12 cellular contexts compared by ENCODE assay signal in genomic region chr12:110349096-110349495, GRCh38. TPM values are rescaled to one million over a fixed set of nuclear protein-coding genes. Genes with fewer than 3 reads are reported as not detected.
A peak's percentile ranks its signal among the peaks of the same experiment; 100 is the strongest.
DNase-seq lines count a peak whose midpoint lies in the region; ATAC-seq and TF ChIP-seq lines count a peak whose summit lies in the region.
"Had no signal": no experiment of that assay in that cellular context is flagged by ENCODE, and none has a peak within 500 bp of the region (broad histone marks: within the 10 kb centered on the region; RNA-seq: fewer than 3 reads in every experiment).

No MANE protein-coding gene starts in this region.

- no peaks in the 10 kb centered on the region for H4K20me1 ChIP-seq in hepatocyte (ENCODE audit: insufficient read depth, poor library complexity, severe bottlenecking)

- H3K9me2 ChIP-seq in hepatocyte (replicated peaks; ENCODE audit: insufficient read depth) = no peaks in the 10 kb centered on the region

- 94% methylated on average over 4 of the region's 4 CpGs for WGBS in hepatocyte (ENCODE audit: low lambda C conversion rate, missing lambda C conversion rate)

- H3K4me1 ChIP-seq in CD4-positive, alpha-beta memory T cell (ENCODE audit: insufficient read depth, low read length) = peaks cover 24% of the 10 kb centered on the region
- H3K4me1 ChIP-seq in hepatocyte (ENCODE audit: insufficient read depth) = no peaks in the 10 kb centered on the region
- H3K4me1 ChIP-seq: Peyer's patch, right lobe of liver had no signal

- H3K4me3 ChIP-seq in CD4-positive, alpha-beta memory T cell (ENCODE audit: low read length in 2 of 2) = no peak overlapping the region
- no peak overlapping the region for H3K4me3 ChIP-seq in hepatocyte
- H3K4me3 ChIP-seq: body of pancreas, Peyer's patch, right lobe of liver had no signal

- H3K36me3 ChIP-seq in CD4-positive, alpha-beta memory T cell (ENCODE audit: insufficient read depth, low read length) = peaks cover 39% of the 10 kb centered on the region
- peaks cover 14% of the 10 kb centered on the region for H3K36me3 ChIP-seq in hepatocyte (replicated peaks; ENCODE audit: insufficient read depth, low read depth)

- no peaks in the 10 kb centered on the region for H3K9me3 ChIP-seq in CD4-positive, alpha-beta memory T cell (ENCODE audit: control insufficient read depth in 1 of 2, low read length in 2 of 2)
- no peaks in the 10 kb centered on the region for H3K9me3 ChIP-seq in hepatocyte (ENCODE audit: low read depth)
- H3K9me3 ChIP-seq: body of pancreas, Peyer's patch, right lobe of liver had no signal

- peak overlapping the region; percentile 49 for H3K4me3 Mint-ChIP-seq in T-helper 1 cell treated with Interleukin-12 subunit alpha and Interleukin-12 subunit beta and Interleukin-4 antibody, amounts not matched to agents 30 μg/mL and 1 μg/mL, for 36 hours
- H3K4me3 Mint-ChIP-seq in CD4-positive, alpha-beta memory T cell = peak overlapping the region in 4 of 8 donors; percentile 42 to 62 (median 54)
- H3K4me3 Mint-ChIP-seq in activated naive CD8-positive, alpha-beta T cell treated with anti-CD3 and anti-CD28 coated beads, Interleukin-2, amount 50 U/mL, for 24 hours = no peak overlapping the region
- no peak overlapping the region for H3K4me3 Mint-ChIP-seq in nephron progenitor cell

- no peaks in the 10 kb centered on the region for H3K27me3 Mint-ChIP-seq in T-helper 1 cell treated with Interleukin-12 subunit alpha and Interleukin-12 subunit beta and Interleukin-4 antibody, amounts not matched to agents 30 μg/mL and 1 μg/mL, for 36 hours (ENCODE audit: low read depth)
- H3K27me3 Mint-ChIP-seq in CD4-positive, alpha-beta memory T cell = no peaks in the 10 kb centered on the region
- no peaks in the 10 kb centered on the region for H3K27me3 Mint-ChIP-seq in activated naive CD8-positive, alpha-beta T cell treated with anti-CD3 and anti-CD28 coated beads, Interleukin-2, amount 50 U/mL, for 24 hours
- H3K27me3 Mint-ChIP-seq in nephron progenitor cell (ENCODE audit: low read depth, poor library complexity) = peaks cover 2% of the 10 kb centered on the region

- no peaks in the 10 kb centered on the region for H3K9me3 Mint-ChIP-seq in T-helper 1 cell treated with Interleukin-12 subunit alpha and Interleukin-12 subunit beta and Interleukin-4 antibody, amounts not matched to agents 30 μg/mL and 1 μg/mL, for 36 hours
- no peaks in the 10 kb centered on the region for H3K9me3 Mint-ChIP-seq in CD4-positive, alpha-beta memory T cell
- no peaks in the 10 kb centered on the region for H3K9me3 Mint-ChIP-seq in activated naive CD8-positive, alpha-beta T cell treated with anti-CD3 and anti-CD28 coated beads, Interleukin-2, amount 50 U/mL, for 24 hours
- no peaks in the 10 kb centered on the region for H3K9me3 Mint-ChIP-seq in nephron progenitor cell

- peak overlapping the region; percentile 76 for H3K27ac Mint-ChIP-seq in T-helper 1 cell treated with Interleukin-12 subunit alpha and Interleukin-12 subunit beta and Interleukin-4 antibody, amounts not matched to agents 30 μg/mL and 1 μg/mL, for 36 hours
- H3K27ac Mint-ChIP-seq in CD4-positive, alpha-beta memory T cell = peak overlapping the region; percentile 69 to 94 (median 81)
- peak overlapping the region; percentile 10 for H3K27ac Mint-ChIP-seq in activated naive CD8-positive, alpha-beta T cell treated with anti-CD3 and anti-CD28 coated beads, Interleukin-2, amount 50 U/mL, for 24 hours
- H3K27ac Mint-ChIP-seq in nephron progenitor cell = peak overlapping the region; percentile 92

- DNase-seq in T-helper 1 cell (no peak), nephron progenitor cell (no peak), hepatocyte (ENCODE audit: low spot score) (no peak), germinal center (ENCODE audit: low spot score) (no peak)
- no peak for DNase-seq in CD4-positive, alpha-beta memory T cell
- DNase-seq in activated naive CD8-positive, alpha-beta T cell treated with anti-CD3 and anti-CD28 coated beads, Interleukin-2, amount 50 U/mL, for 24 hours = no peak
- DNase-seq: 8988T, body of pancreas had no signal

- ATAC-seq in activated naive CD8-positive, alpha-beta T cell treated with anti-CD3 and anti-CD28 coated beads, Interleukin-2, amount 50 U/mL, for 24 hours = peak; percentile 6
- ATAC-seq in GM18498 (IDR thresholded peaks at IDR 0.05; ENCODE audit: unreplicated experiment) = no peak
- ATAC-seq: body of pancreas had no signal

- H3K27me3 ChIP-seq in CD4-positive, alpha-beta memory T cell (ENCODE audit: insufficient read depth, low read length) = no peaks in the 10 kb centered on the region
- H3K27me3 ChIP-seq in hepatocyte = no peaks in the 10 kb centered on the region
- H3K27me3 ChIP-seq: body of pancreas, Peyer's patch, right lobe of liver had no signal

- no peaks in the 10 kb centered on the region for H3K79me2 ChIP-seq in hepatocyte

- no peak overlapping the region for H3K4me2 ChIP-seq in hepatocyte

- no peak for TF ChIP-seq CTCF in nephron progenitor cell (IDR thresholded peaks at IDR 0.05)
- no peak for TF ChIP-seq CTCF in hepatocyte (IDR thresholded peaks at IDR 0.05; ENCODE audit: poor library complexity)

- peaks cover 41% of the 10 kb centered on the region for H3K36me3 Mint-ChIP-seq in T-helper 1 cell treated with Interleukin-12 subunit alpha and Interleukin-12 subunit beta and Interleukin-4 antibody, amounts not matched to agents 30 μg/mL and 1 μg/mL, for 36 hours (ENCODE audit: low read depth)
- H3K36me3 Mint-ChIP-seq in CD4-positive, alpha-beta memory T cell = peaks cover 34 to 49% of the 10 kb centered on the region in 2 donors
- peaks cover 46% of the 10 kb centered on the region for H3K36me3 Mint-ChIP-seq in activated naive CD8-positive, alpha-beta T cell treated with anti-CD3 and anti-CD28 coated beads, Interleukin-2, amount 50 U/mL, for 24 hours (ENCODE audit: low read depth)
- H3K36me3 Mint-ChIP-seq in nephron progenitor cell (ENCODE audit: low read depth) = peaks cover 61% of the 10 kb centered on the region

- no peak overlapping the region for H2AFZ ChIP-seq in hepatocyte

- no peak overlapping the region for H3K27ac ChIP-seq in CD4-positive, alpha-beta memory T cell (ENCODE audit: low read depth, low read length)
- no peak overlapping the region for H3K27ac ChIP-seq in hepatocyte
- H3K27ac ChIP-seq: body of pancreas, Peyer's patch, right lobe of liver had no signal

- H3K4me1 Mint-ChIP-seq in T-helper 1 cell treated with Interleukin-12 subunit alpha and Interleukin-12 subunit beta and Interleukin-4 antibody, amounts not matched to agents 30 μg/mL and 1 μg/mL, for 36 hours (ENCODE audit: low read depth) = peaks cover 32% of the 10 kb centered on the region
- peaks cover 19 to 32% (median 28%) of the 10 kb centered on the region in 4 donors for H3K4me1 Mint-ChIP-seq in CD4-positive, alpha-beta memory T cell
- peaks cover 31% of the 10 kb centered on the region for H3K4me1 Mint-ChIP-seq in activated naive CD8-positive, alpha-beta T cell treated with anti-CD3 and anti-CD28 coated beads, Interleukin-2, amount 50 U/mL, for 24 hours
- peaks cover 13% of the 10 kb centered on the region for H3K4me1 Mint-ChIP-seq in nephron progenitor cell

- POLR2A ChIA-PET in CD4-positive, alpha-beta memory T cell (lab: Charles Lee; ENCODE audit: partially characterized antibody) = interaction anchor here (1.4 kb wide), 1 partner anchor 68 kb away, joined by 3 read pairs; the partner anchor contains the start of gene ATP2A2

- intact Hi-C loops in CD4-positive, alpha-beta memory T cell (cut with micrococcal nuclease) = no loop called here

- CTCF ChIA-PET in CD4-positive, alpha-beta memory T cell (lab: Charles Lee; ENCODE audit: partially characterized antibody) = interaction anchor here (1.1 to 2.5 kb wide), 2 partner anchors 18 to 82 kb away, joined by 5 to 16 read pairs; no protein-coding TSS in a partner anchor

RNA-seq across cellular contexts. Expression of gene ANAPC7, which starts 54.4 kb away (rescaled TPM):
- total RNA-seq in CD4-positive, alpha-beta memory T cell = 10 to 100 TPM; 69.9 to 70.1 TPM
- polyA plus RNA-seq in CD4-positive, alpha-beta memory T cell = 10 to 100 TPM; 28.8 to 30.8 TPM
- 34.8 and 35.7 TPM in 2 replicates for total RNA-seq in hepatocyte
- polyA plus RNA-seq in hepatocyte = 22.5 and 28.3 TPM in 2 replicates

Comparison
In these comparisons a context has a peak if more than half of its experiments do, and no peak if none do; other contexts are left out.
1. H3K27ac Mint-ChIP-seq: peak in every context shown above with its lines; median percentile 92 in nephron progenitor cell; 81 in CD4-positive, alpha-beta memory T cell; 76 in T-helper 1 cell treated with Interleukin-12 subunit alpha and Interleukin-12 subunit beta and Interleukin-4 antibody, amounts not matched to agents 30 μg/mL and 1 μg/mL, for 36 hours; 10 in activated naive CD8-positive, alpha-beta T cell treated with anti-CD3 and anti-CD28 coated beads, Interleukin-2, amount 50 U/mL, for 24 hours.